16 cellular contexts compared by ENCODE assay signal in the genomic region with DNA sequence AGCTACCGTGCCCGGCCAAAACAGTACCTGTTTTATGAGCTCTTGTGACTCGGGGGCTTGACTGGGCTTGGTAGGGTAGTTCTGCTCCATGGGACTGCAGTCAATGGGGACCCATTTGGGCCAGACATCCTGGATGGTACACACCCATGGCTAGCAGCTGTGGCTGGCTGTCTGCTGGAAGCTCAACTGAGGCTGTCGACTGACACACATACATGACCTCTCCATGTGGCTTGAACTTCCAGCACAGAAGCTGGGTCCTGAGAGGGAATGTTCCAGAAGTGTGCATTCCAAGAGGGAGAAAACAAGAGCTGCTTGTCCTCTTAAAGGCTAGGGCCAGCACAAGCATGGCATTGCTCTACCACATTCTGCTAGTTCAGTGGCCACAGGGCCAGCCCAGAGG. TPM values are rescaled to one million over a fixed set of nuclear protein-coding genes. Genes with fewer than 3 reads are reported as not detected.
"Had no signal": no experiment of that assay in that cellular context is flagged by ENCODE, and none has a peak within 500 bp of the region (broad histone marks: within the 10 kb centered on the region; RNA-seq: fewer than 3 reads in every experiment).

No MANE protein-coding gene starts in this region.

- H3K9me3 Mint-ChIP-seq: natural killer cell treated with Interleukin-12 subunit alpha and Interleukin-12 subunit beta and Interleukin-15 and Interleukin-18, amount 100 ng/mL, for 72 hours had no signal

- H3K4me3 Mint-ChIP-seq: dendritic cell treated with granulocyte-macrophage colony-stimulating factor and Interleukin-4, amounts not matched to agents 40 ng/mL and 50 ng/mL, for 4 days; memory B cell; mesothelial cell of epicardium; natural killer cell treated with Interleukin-12 subunit alpha and Interleukin-12 subunit beta and Interleukin-15 and Interleukin-18, amount 100 ng/mL, for 72 hours had no signal

- H3K9me3 ChIP-seq: lower lobe of right lung, psoas muscle, uterus had no signal

- H3K4me1 ChIP-seq: left lung, lower lobe of right lung, psoas muscle, upper lobe of left lung, uterus had no signal

- H3K36me3 Mint-ChIP-seq: memory B cell; natural killer cell treated with Interleukin-12 subunit alpha and Interleukin-12 subunit beta and Interleukin-15 and Interleukin-18, amount 100 ng/mL, for 72 hours had no signal

- H3K27ac Mint-ChIP-seq: dendritic cell treated with granulocyte-macrophage colony-stimulating factor and Interleukin-4, amounts not matched to agents 40 ng/mL and 50 ng/mL, for 4 days; memory B cell; mesothelial cell of epicardium; natural killer cell treated with Interleukin-12 subunit alpha and Interleukin-12 subunit beta and Interleukin-15 and Interleukin-18, amount 100 ng/mL, for 72 hours had no signal

- H3K27me3 ChIP-seq: hepatocyte, left lung, upper lobe of left lung, uterus had no signal

- H3K27ac ChIP-seq: hepatocyte, left lung, lower lobe of right lung, psoas muscle, upper lobe of left lung, uterus had no signal

- H3K36me3 ChIP-seq: left lung, lower lobe of right lung, upper lobe of left lung, uterus had no signal

- DNase-seq: erythroblast; foreskin melanocyte; left lung; lower lobe of right lung; psoas muscle; small intestine; stimulated activated CD4-positive, alpha-beta T cell treated with anti-CD3 and anti-CD28 coated beads, Interleukin-2, amount 100 ng/mL, for 48 hours; stimulated activated naive CD4-positive, alpha-beta T cell treated with Interleukin-2 at 50 U/mL for 16 hours; upper lobe of left lung; uterus had no signal

- H3K4me3 ChIP-seq: hepatocyte, left lung, lower lobe of right lung, psoas muscle, upper lobe of left lung, uterus had no signal

- ATAC-seq: left lung; lower lobe of right lung; natural killer cell treated with Interleukin-12 subunit alpha and Interleukin-12 subunit beta and Interleukin-15 and Interleukin-18, amount 100 ng/mL, for 72 hours; psoas muscle had no signal

- H3K4me1 Mint-ChIP-seq: memory B cell had no signal

RNA-seq across cellular contexts. Expression of gene NKD1, which starts 14.9 kb away (rescaled TPM):
- total RNA-seq: endothelial cell of umbilical vein had no signal
- polyA plus RNA-seq: endothelial cell of umbilical vein had no signal
